Comparison of ENCODE assay signal across 22 cellular contexts in genomic region chr2:98501223-98501622, GRCh38. TPM values are rescaled to one million over a fixed set of nuclear protein-coding genes. Genes with fewer than 3 reads are reported as not detected.
DNase-seq lines count a peak whose midpoint lies in the region; ATAC-seq, FAIRE-seq and TF ChIP-seq lines count a peak whose summit lies in the region.
"Had no signal": no experiment of that assay in that cellular context is flagged by ENCODE, and none has a peak within 500 bp of the region (broad histone marks: within the 10 kb centered on the region; RNA-seq: fewer than 3 reads in every experiment).

No MANE protein-coding gene starts in this region.

- TF ChIP-seq CTCF in HepG2 (CRISPR knock-in tag; IDR thresholded peaks at IDR 0.05) (no peak), right lobe of liver (IDR thresholded peaks at IDR 0.05) (no peak)

- H3K4me3 ChIP-seq in HepG2 (replicated peaks in 1 of 3; ENCODE audit: insufficient read depth in 1 of 3, low read depth in 2 of 3, low read length in 3 of 3), result no peak overlapping the region
- no peak overlapping the region for H3K4me3 ChIP-seq in right lobe of liver
- H3K4me3 ChIP-seq in muscle layer of duodenum (ENCODE audit: low read depth in 1 of 2, low read length in 2 of 2), result no peak overlapping the region
- H3K4me3 ChIP-seq: GM23248, SJCRH30 had no signal

- no peaks in the 10 kb centered on the region for H3K27me3 ChIP-seq in HepG2 (ENCODE audit: control insufficient read depth in 1 of 2, insufficient read depth in 2 of 2, low read length in 2 of 2)
- H3K27me3 ChIP-seq in right lobe of liver, result no peaks in the 10 kb centered on the region
- H3K27me3 ChIP-seq in muscle layer of duodenum (ENCODE audit: low read depth, low read length), result no peaks in the 10 kb centered on the region
- H3K27me3 ChIP-seq: SJCRH30 had no signal

- H4K20me1 ChIP-seq in HepG2 (ENCODE audit: insufficient read depth, low read length), result 0 out of 2 replicates have a peak, but pooled peaks cover 3% of the 10 kb centered on the region

- CTCF ChIA-PET in HepG2 (lab: Yijun Ruan, JAX; ENCODE audit: low intra/inter-chr PET ratio, low total read pairs), result no interaction called here

- peak overlapping the region; percentile 80 for H3K27ac Mint-ChIP-seq in T-helper 17 cell
- H3K27ac Mint-ChIP-seq in stimulated activated effector memory CD8-positive, alpha-beta T cell treated with anti-CD3 and anti-CD28 coated beads, Interleukin-12 subunit alpha, Interleukin-12 subunit beta, amount 100 ng/mL, for 72 hours, result peak overlapping the region; percentile 80

- ATAC-seq in HepG2 (no peak), right lobe of liver (no peak), T-helper 17 cell (no peak), GM21447 (IDR thresholded peaks at IDR 0.05; ENCODE audit: unreplicated experiment) (no peak), GM21619 (IDR thresholded peaks at IDR 0.05; ENCODE audit: unreplicated experiment) (no peak), Right ventricle myocardium superior (ENCODE audit: poor library complexity) (no peak)
- ATAC-seq in stimulated activated effector memory CD8-positive, alpha-beta T cell treated with anti-CD3 and anti-CD28 coated beads, Interleukin-12 subunit alpha, Interleukin-12 subunit beta, amount 100 ng/mL, for 72 hours, result no peak
- ATAC-seq: Panc1 had no signal

- in situ Hi-C loops in HepG2 (cut with HindIII; ENCODE audit: extremely low pct_ligation_motif_present, low pct_unique_long_range_greater_than_20kb), result no loop called here

- WGBS in HepG2 (ENCODE audit: low lambda C conversion rate), result 95% methylated on average over 4 of the region's 4 CpGs
- 93% methylated on average over 4 of the region's 4 CpGs for WGBS in right lobe of liver (ENCODE audit: insufficient coverage, low coverage, low lambda C conversion rate, missing lambda C conversion rate)

- H3K4me3 Mint-ChIP-seq in T-helper 17 cell, result no peak overlapping the region
- H3K4me3 Mint-ChIP-seq in stimulated activated effector memory CD8-positive, alpha-beta T cell treated with anti-CD3 and anti-CD28 coated beads, Interleukin-12 subunit alpha, Interleukin-12 subunit beta, amount 100 ng/mL, for 72 hours, result no peak overlapping the region
- H3K4me3 Mint-ChIP-seq: H9 had no signal

- POLR2A ChIA-PET in HepG2 (lab: Yijun Ruan, JAX), result no interaction called here

- FAIRE-seq in HepG2 (lab: Jason Lieb, UNC), result no peak

- H3K9ac ChIP-seq in HepG2 (ENCODE audit: insufficient read depth, low read depth, low read length), result no peak overlapping the region
- H3K9ac ChIP-seq: GM23248 had no signal

- H3K27me3 Mint-ChIP-seq in T-helper 17 cell, result no peaks in the 10 kb centered on the region

- H3K4me1 ChIP-seq in HepG2 (ENCODE audit: insufficient read depth, low read length) (no peaks in the 10 kb centered on the region), right lobe of liver (peaks cover 0 to 15% (median 4%) of the 10 kb centered on the region in 4 donors), muscle layer of duodenum (ENCODE audit: control insufficient read depth in 1 of 2, insufficient read depth in 2 of 2, low read length in 2 of 2) (peaks cover 20 to 44% of the 10 kb centered on the region in 2 donors)

- H3K27ac ChIP-seq in HepG2 (ENCODE audit: extremely low read length, insufficient read depth, low read length) (no peak overlapping the region), right lobe of liver (no peak overlapping the region), muscle layer of duodenum (ENCODE audit: low read length) (peak overlapping the region; percentile 65)
- H3K27ac ChIP-seq: GM23248, SJCRH30 had no signal

- H2AFZ ChIP-seq in HepG2 (ENCODE audit: low read length), result no peak overlapping the region
- H2AFZ ChIP-seq: GM23248 had no signal

- H3K9me3 ChIP-seq in HepG2 (ENCODE audit: low read length), result peaks cover 14% of the 10 kb centered on the region
- H3K9me3 ChIP-seq in right lobe of liver, result no peaks in the 10 kb centered on the region
- no peaks in the 10 kb centered on the region for H3K9me3 ChIP-seq in T-helper 17 cell (ENCODE audit: control insufficient read depth, low read length, poor library complexity, severe bottlenecking)
- H3K9me3 ChIP-seq in muscle layer of duodenum (ENCODE audit: control insufficient read depth in 1 of 2, low read length in 2 of 2), result no peaks in the 10 kb centered on the region

- no peak overlapping the region for H3K4me2 ChIP-seq in HepG2 (ENCODE audit: low read depth, low read length)

- intact Hi-C loops in HepG2 (cut with micrococcal nuclease; ENCODE audit: unreplicated experiment) (no loop called here), right lobe of liver (cut with DNase I) (no loop called here), Right ventricle myocardium superior (cut with DNase I) (no loop called here)

- no peaks in the 10 kb centered on the region for H3K79me2 ChIP-seq in HepG2 (ENCODE audit: insufficient read depth, low read length)

- BruUV-seq in HepG2 (replicated peaks; lab: Mats Ljungman, UMichigan), result no TSS peak

- no peak for DNase-seq in HepG2 (ENCODE audit: low spot score)
- DNase-seq in right lobe of liver, result no peak
- DNase-seq in T-helper 17 cell, result no peak
- no peak for DNase-seq in stimulated activated effector memory CD8-positive, alpha-beta T cell treated with anti-CD3 and anti-CD28 coated beads, Interleukin-12 subunit alpha, Interleukin-12 subunit beta, amount 100 ng/mL, for 72 hours (ENCODE audit: low spot score in 2 of 2)
- DNase-seq in Right ventricle myocardium superior, result no peak
- DNase-seq: AML-193, C1 segment of cervical spinal cord, EL, GM23248, KBM-7, MV-4-11, NCI-H1105 treated with DMSO at 0.1 percent for 48 hours, NCI-H2029 treated with DMSO at 0.1 percent for 48 hours, NCI-H226, NCI-H524, NCI-H774, SJCRH30 had no signal

- TF ChIP-seq EP300 in HepG2 (IDR thresholded peaks at IDR 0.05; ENCODE audit: low read depth in 2 of 2, low read length in 2 of 2) (no peak), HepG2 (CRISPR knock-in tag; IDR thresholded peaks at IDR 0.05; ENCODE audit: borderline replicate concordance) (no peak)

- H3K36me3 ChIP-seq in HepG2 (replicated peaks in 1 of 2; ENCODE audit: control insufficient read depth in 1 of 2, insufficient read depth in 2 of 2, low read length in 2 of 2) (no peaks in the 10 kb centered on the region; a peak in 1 of 5 replicates), right lobe of liver (no peaks in the 10 kb centered on the region), muscle layer of duodenum (ENCODE audit: control insufficient read depth in 1 of 2, insufficient read depth in 2 of 2, low read length in 2 of 2) (no peaks in the 10 kb centered on the region)
- H3K36me3 ChIP-seq: SJCRH30 had no signal

- H3K9me3 Mint-ChIP-seq in stimulated activated effector memory CD8-positive, alpha-beta T cell treated with anti-CD3 and anti-CD28 coated beads, Interleukin-12 subunit alpha, Interleukin-12 subunit beta, amount 100 ng/mL, for 72 hours, result peaks cover 5% of the 10 kb centered on the region

- peaks cover 58% of the 10 kb centered on the region for H3K4me1 Mint-ChIP-seq in T-helper 17 cell
- H3K4me1 Mint-ChIP-seq in stimulated activated effector memory CD8-positive, alpha-beta T cell treated with anti-CD3 and anti-CD28 coated beads, Interleukin-12 subunit alpha, Interleukin-12 subunit beta, amount 100 ng/mL, for 72 hours, result peaks cover 86% of the 10 kb centered on the region

- TF ChIP-seq POLR2A in HepG2 (IDR thresholded peaks at IDR 0.05; ENCODE audit: insufficient read depth in 1 of 2, low read depth in 2 of 2, low read length in 2 of 2) (no peak), right lobe of liver (IDR thresholded peaks at IDR 0.05) (no peak)

- H3K36me3 Mint-ChIP-seq in T-helper 17 cell (ENCODE audit: low read depth), result peaks cover 5% of the 10 kb centered on the region
- H3K36me3 Mint-ChIP-seq in stimulated activated effector memory CD8-positive, alpha-beta T cell treated with anti-CD3 and anti-CD28 coated beads, Interleukin-12 subunit alpha, Interleukin-12 subunit beta, amount 100 ng/mL, for 72 hours, result peaks cover 20% of the 10 kb centered on the region

- TF ChIP-seq RAD21 in HepG2 (CRISPR knock-in tag; IDR thresholded peaks at IDR 0.05), result no peak

TF ChIP-seq in HepG2, 621 proteins besides CTCF, POLR2A, EP300 and RAD21 (continues in another document):
- no peak for TF ChIP-seq KAT7 (CRISPR knock-in tag; IDR thresholded peaks at IDR 0.05; ENCODE audit: borderline replicate concordance)

RNA-seq across cellular contexts. Expression of gene INPP4A, which starts 56.6 kb away (rescaled TPM):
- total RNA-seq in HepG2 (2016; rRNA removed; fragmentation: Illumina TruSeq; extraction: Trizol) (7.9 and 10.9 TPM in 2 replicates), right lobe of liver (10 to 100 TPM in 1 of 6 experiments, 1 to 10 TPM in 5; 6.5 to 10.4 (median 8.0) TPM), T-helper 17 cell (100 to 1,000 TPM; 109 to 110 TPM), Right ventricle myocardium superior (16.8 TPM)
- 1.4 and 2.1 TPM in 2 replicates for total RNA-seq in HepG2 (2016; cell fraction: cytosol; rRNA removed; fragmentation: Illumina TruSeq; extraction: Trizol; ENCODE audit: low read depth)
- total RNA-seq in HepG2 (2016; cell fraction: insoluble cytoplasmic fraction; rRNA removed; fragmentation: Illumina TruSeq; extraction: Trizol), result 7.9 and 10.3 TPM in 2 replicates
- 5.0 and 5.2 TPM in 2 replicates for total RNA-seq in HepG2 (2016; cell fraction: membrane; rRNA removed; fragmentation: Illumina TruSeq; extraction: Trizol)
- 15.4 and 17.5 TPM in 2 replicates for total RNA-seq in HepG2 (2016; cell fraction: nucleus; rRNA removed; fragmentation: Illumina TruSeq; extraction: Trizol)
- polyA plus RNA-seq in HepG2 (2011; rRNA removed), result 10.1 and 14.2 TPM in 2 replicates
- 6.9 and 8.5 TPM in 2 replicates for polyA plus RNA-seq in HepG2 (2011; cell fraction: cytosol; rRNA removed)
- 48.2 and 51.5 TPM in 2 replicates for polyA plus RNA-seq in HepG2 (2011; cell fraction: nucleus; rRNA removed)
- 7.2 and 8.8 TPM in 2 replicates for polyA plus RNA-seq in HepG2 (2012)
- polyA plus RNA-seq in HepG2 (2016; cell fraction: cytosol; fragmentation: Illumina TruSeq; extraction: Trizol; ENCODE audit: low read depth), result 0.58 and 0.63 TPM in 2 replicates
- 4.8 and 5.7 TPM in 2 replicates for polyA plus RNA-seq in HepG2 (2016; cell fraction: insoluble cytoplasmic fraction; fragmentation: Illumina TruSeq; extraction: Trizol; ENCODE audit: low read depth)
- 1.7 and 1.9 TPM in 2 replicates for polyA plus RNA-seq in HepG2 (2016; cell fraction: membrane; fragmentation: Illumina TruSeq; extraction: Trizol; ENCODE audit: low read depth)
- 13.1 and 16.7 TPM in 2 replicates for polyA plus RNA-seq in HepG2 (2016; cell fraction: nucleus; fragmentation: Illumina TruSeq; extraction: Trizol; ENCODE audit: insufficient read depth, low read depth)
- 53.3 and 60.1 TPM in 2 replicates for polyA minus RNA-seq in HepG2 (2011; rRNA and poly(A)+ RNA removed; ENCODE audit: low replicate concordance)
- polyA minus RNA-seq in HepG2 (2011; cell fraction: cytosol; rRNA and poly(A)+ RNA removed), result 8.1 and 11.8 TPM in 2 replicates
- polyA minus RNA-seq in HepG2 (2011; cell fraction: nucleus; rRNA and poly(A)+ RNA removed), result 56.7 and 68.1 TPM in 2 replicates
